In the genomic region with DNA sequence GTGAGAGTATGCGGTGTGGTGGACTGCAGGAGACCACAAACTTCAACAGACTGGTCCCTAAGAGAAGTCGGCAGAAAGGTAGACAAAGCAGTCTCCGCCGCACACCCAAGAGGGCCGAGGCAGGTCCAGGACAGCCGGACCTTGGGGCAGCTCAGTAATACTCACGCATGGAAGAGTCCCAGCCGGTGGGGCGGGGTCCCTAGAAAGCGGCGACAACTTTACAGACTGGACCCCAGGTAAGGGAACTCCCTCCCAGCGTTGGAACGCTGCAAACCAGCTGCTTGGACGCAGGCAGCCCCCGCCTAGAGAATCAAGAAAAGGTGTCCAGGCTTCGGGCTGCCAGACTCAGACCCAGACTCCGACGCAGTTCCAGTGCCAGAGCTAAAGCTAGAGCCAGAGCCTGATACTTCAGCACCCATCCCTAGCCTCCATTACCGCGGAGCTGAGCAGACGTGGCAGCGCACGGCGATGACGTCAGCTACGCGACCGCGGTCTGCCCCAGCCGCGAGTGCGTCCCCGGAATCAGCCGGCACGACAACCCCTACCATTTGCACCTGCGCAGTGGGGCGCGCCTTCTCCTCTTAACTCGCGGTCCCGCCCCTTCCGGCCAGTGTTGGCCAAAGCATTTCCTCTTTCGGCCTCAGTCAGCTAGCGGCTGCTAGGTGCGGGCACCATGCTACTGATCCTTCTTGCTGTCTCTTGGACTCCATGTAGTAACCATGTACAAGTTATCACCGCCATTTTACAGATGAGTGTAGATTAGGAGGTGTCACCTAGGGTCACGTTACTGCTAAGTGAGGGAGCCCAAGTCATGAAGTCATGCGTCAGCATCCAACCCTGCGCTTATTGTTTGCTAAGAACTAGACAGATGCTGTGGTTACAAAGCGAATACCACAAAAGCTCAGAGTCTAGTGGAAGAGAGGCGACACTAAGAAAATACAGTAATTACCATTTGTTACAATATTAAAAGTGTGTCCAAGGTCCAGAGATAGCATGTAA, we compare ENCODE assay signal across 8 cellular contexts. TPM values are rescaled to one million over a fixed set of nuclear protein-coding genes. Genes with fewer than 3 reads are reported as not detected.
A peak's percentile ranks its signal among the peaks of the same experiment; 100 is the strongest.
DNase-seq lines count a peak whose midpoint lies in the region; ATAC-seq and TF ChIP-seq lines count a peak whose summit lies in the region.

TSS of gene TMEM39A (minus strand) at position 445 of the 999 bp plus-strand sequence. CDS start 1,541 bp downstream, outside the sequence.

- peaks cover 0 to 35% (median 25%) of the 10 kb centered on the region in 6 donors for H3K36me3 ChIP-seq in spleen

- peak; percentile 89 to 94 (median 92) for TF ChIP-seq POLR2A in spleen (IDR thresholded peaks at IDR 0.05)

- H3K4me3 Mint-ChIP-seq in central memory CD8-positive, alpha-beta T cell, result peak within 1 kb of the TSS; percentile 83

- H3K4me1 Mint-ChIP-seq in central memory CD8-positive, alpha-beta T cell, result peaks cover 27% of the 10 kb centered on the region

- whole genome bisulfite sequencing in spleen, 5 donors, result 3 to 5% (median 4%) methylated on average over 41 to 51 of the region's 51 CpGs

- peak within 1 kb of the TSS; percentile 100 for H3K27ac Mint-ChIP-seq in central memory CD8-positive, alpha-beta T cell (ENCODE audit: low read depth)

- intact Hi-C loops in spleen (cut with DNase I; ENCODE audit: low total_unique reads), result loop anchor here (10.0 kb wide), 1 partner anchor 631 kb away; the partner anchor contains the start of gene GSK3B

- H3K4me3 ChIP-seq in AG09309 (ENCODE audit: control insufficient read depth, low read depth, low read length), result peak within 1 kb of the TSS; percentile 95
- H3K4me3 ChIP-seq in spleen, result peak within 1 kb of the TSS; percentile 74 to 89 (median 82)

- TF ChIP-seq CTCF in AG09309 (IDR thresholded peaks at IDR 0.05; ENCODE audit: control insufficient read depth, insufficient read depth, low read depth, low read length, missing control alignments) (no peak), spleen (IDR thresholded peaks at IDR 0.05 in 8 of 11, conservative IDR thresholded peaks at IDR 0.05 in 3 of 11) (peak in 10 of 11 experiments; percentile 19 to 60 (median 48))

- H3K9me3 ChIP-seq in spleen, result no peaks in the 10 kb centered on the region

- peak within 1 kb of the TSS; percentile 86 to 95 (median 90) for H3K27ac ChIP-seq in spleen

- peaks cover 16 to 60% (median 51%) of the 10 kb centered on the region in 6 donors for H3K4me1 ChIP-seq in spleen

- peaks cover 5% of the 10 kb centered on the region for H3K9me3 Mint-ChIP-seq in central memory CD8-positive, alpha-beta T cell

- ATAC-seq in GM19025 (IDR thresholded peaks at IDR 0.05; ENCODE audit: low read depth, unreplicated experiment) (peak; percentile 93), HG03342 (IDR thresholded peaks at IDR 0.05; ENCODE audit: unreplicated experiment) (peak; percentile 91)
- ATAC-seq in central memory CD8-positive, alpha-beta T cell (replicated peaks; ENCODE audit: extremely low read depth, poor library complexity, severe bottlenecking), result peak; percentile 94

- peaks cover 28% of the 10 kb centered on the region for H3K36me3 Mint-ChIP-seq in central memory CD8-positive, alpha-beta T cell (ENCODE audit: insufficient read depth)

- H3K27me3 Mint-ChIP-seq in central memory CD8-positive, alpha-beta T cell, result no peaks in the 10 kb centered on the region

- DNase-seq in AG09309 (ENCODE audit: low read depth) (peak; percentile 91), NCI-H446 (lab: John Stamatoyannopoulos, UW) (peak; percentile 98 to 99), inferior parietal cortex (ENCODE audit: extremely low spot score) (peak; percentile 99), spleen (peak; percentile 100)
- DNase-seq in activated CD4-positive, CD25-positive, alpha-beta regulatory T cell treated with anti-CD3 and anti-CD28 coated beads, Interleukin-2, amount 50 U/mL, for 16 hours (ENCODE audit: low read depth, low spot score), result peak; percentile 98
- DNase-seq in central memory CD8-positive, alpha-beta T cell (ENCODE audit: low spot score in 2 of 2), result peak; percentile 99

- H3K27me3 ChIP-seq in spleen (replicated peaks in 1 of 7), result no peaks in the 10 kb centered on the region

RNA-seq across cellular contexts. Expression of gene TMEM39A, which starts in this region (rescaled TPM):
- total RNA-seq in spleen, result 10 to 100 TPM; 36.0 to 80.5 (median 42.3) TPM
- 1 to 10 TPM; 4.9 to 5.9 (median 5.4) TPM for polyA plus RNA-seq in spleen

Comparison
In these comparisons a context has a peak if more than half of its experiments do, and no peak if none do; other contexts are left out.
1. Peak in every context shown above with its lines: DNase-seq, ATAC-seq, H3K4me3 ChIP-seq and H3K27ac ChIP-seq.